24 cellular contexts compared by ENCODE assay signal in the genomic region with DNA sequence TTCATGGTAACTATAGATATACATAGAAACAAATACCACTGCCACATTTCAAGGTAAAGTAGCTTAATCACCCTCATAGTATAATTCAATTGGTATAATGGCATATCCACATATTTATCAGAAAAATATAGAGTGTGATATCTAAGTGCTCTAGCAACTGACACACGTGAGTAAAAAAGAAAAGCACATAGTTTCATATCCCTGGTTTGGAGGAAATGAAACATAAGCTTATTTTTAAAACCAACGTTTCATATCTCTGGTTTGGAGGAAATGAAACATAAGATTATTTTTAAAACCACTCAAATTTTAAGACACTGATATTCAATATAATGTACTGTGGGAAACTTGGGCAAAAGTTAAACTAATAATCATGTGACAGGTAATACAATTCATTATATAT. TPM values are rescaled to one million over a fixed set of nuclear protein-coding genes. Genes with fewer than 3 reads are reported as not detected.
A peak's percentile ranks its signal among the peaks of the same experiment; 100 is the strongest.
DNase-seq lines count a peak whose midpoint lies in the region; ATAC-seq and TF ChIP-seq lines count a peak whose summit lies in the region.
"Had no signal": no experiment of that assay in that cellular context is flagged by ENCODE, and none has a peak within 500 bp of the region (broad histone marks: within the 10 kb centered on the region; RNA-seq: fewer than 3 reads in every experiment).

No MANE protein-coding gene starts in this region.

- peaks cover 15% of the 10 kb centered on the region for H3K4me1 Mint-ChIP-seq in memory B cell

- TF ChIP-seq POLR2A in thyroid gland (IDR thresholded peaks at IDR 0.05) = no peak
- TF ChIP-seq POLR2A in body of pancreas (IDR thresholded peaks at IDR 0.05) = no peak

- no peak overlapping the region for H3K27ac Mint-ChIP-seq in memory B cell
- H3K27ac Mint-ChIP-seq: activated CD8-positive, alpha-beta T cell treated with anti-CD3 and anti-CD28 coated beads for 36 hours; activated T-cell treated with anti-CD3 and anti-CD28 coated beads, Interleukin-2, amount 50 U/mL, for 72 hours; effector memory CD8-positive, alpha-beta T cell had no signal

- H3K4me3 Mint-ChIP-seq in memory B cell = peak overlapping the region; percentile 5
- H3K4me3 Mint-ChIP-seq: activated CD8-positive, alpha-beta T cell treated with anti-CD3 and anti-CD28 coated beads for 36 hours; activated T-cell treated with anti-CD3 and anti-CD28 coated beads, Interleukin-2, amount 50 U/mL, for 72 hours; effector memory CD8-positive, alpha-beta T cell had no signal

- 52 to 58% methylated on average over 2 of the region's 2 CpGs for WGBS in thyroid gland, 2 donors
- WGBS in body of pancreas, 2 donors = 31 to 33% methylated on average over 2 of the region's 2 CpGs

- DNase-seq in memory B cell (ENCODE audit: low spot score in 2 of 2) (no peak), HCEC 1CT (no peak), thyroid gland (no peak), body of pancreas (no peak)
- DNase-seq in activated naive CD4-positive, alpha-beta T cell treated with Interleukin-2 at 50 U/mL for 16 hours = no peak
- DNase-seq: activated CD8-positive, alpha-beta T cell treated with anti-CD3 and anti-CD28 coated beads for 36 hours; activated T-cell treated with anti-CD3 and anti-CD28 coated beads, Interleukin-2, amount 50 U/mL, for 72 hours; central memory CD4-positive, alpha-beta T cell; DMS79 treated with DMSO at 0.1 percent for 48 hours; effector memory CD8-positive, alpha-beta T cell; GOT3; KBM-7; mucosa of descending colon; NCI-H1694; NCI-H446 treated with DMSO at 0.1 percent for 48 hours; PC-3; sigmoid colon; stimulated activated CD4-positive, alpha-beta T cell treated with anti-CD3 and anti-CD28 coated beads, Interleukin-2, amount 100 ng/mL, for 24 hours; testis had no signal

- peaks cover 3% of the 10 kb centered on the region for H3K36me3 Mint-ChIP-seq in memory B cell

- no peaks in the 10 kb centered on the region for H3K27me3 Mint-ChIP-seq in memory B cell

- H3K36me3 ChIP-seq in thyroid gland (no peaks in the 10 kb centered on the region), body of pancreas (replicated peaks in 1 of 2; ENCODE audit: insufficient read depth in 1 of 2, low read depth in 2 of 2) (no peaks in the 10 kb centered on the region)
- H3K36me3 ChIP-seq: sigmoid colon had no signal

- no peaks in the 10 kb centered on the region for H3K4me1 ChIP-seq in thyroid gland
- H3K4me1 ChIP-seq in body of pancreas = no peaks in the 10 kb centered on the region
- H3K4me1 ChIP-seq: sigmoid colon, testis had no signal

- ATAC-seq in GM18517 (IDR thresholded peaks at IDR 0.05; ENCODE audit: unreplicated experiment) (peak; percentile 59), GM21576 (IDR thresholded peaks at IDR 0.05; ENCODE audit: unreplicated experiment) (peak; percentile 96), HG03520 (IDR thresholded peaks at IDR 0.05; ENCODE audit: unreplicated experiment) (peak; percentile 73), memory B cell (ENCODE audit: low read depth) (peak; percentile 83), body of pancreas (no peak)
- ATAC-seq: activated CD8-positive, alpha-beta T cell treated with anti-CD3 and anti-CD28 coated beads for 36 hours; activated T-cell treated with anti-CD3 and anti-CD28 coated beads, Interleukin-2, amount 50 U/mL, for 72 hours; effector memory CD8-positive, alpha-beta T cell; mucosa of descending colon; PC-3; SK-N-SH treated with all-trans-retinoic acid at 6 μM for 48 hours had no signal

- H3K27ac ChIP-seq in thyroid gland (no peak overlapping the region), body of pancreas (no peak overlapping the region)
- H3K27ac ChIP-seq: sigmoid colon, testis had no signal

- no peaks in the 10 kb centered on the region for H3K27me3 ChIP-seq in thyroid gland
- no peaks in the 10 kb centered on the region for H3K27me3 ChIP-seq in body of pancreas
- H3K27me3 ChIP-seq: sigmoid colon, testis had no signal

- no peak overlapping the region for H3K4me3 ChIP-seq in thyroid gland (replicated peaks in 1 of 3)
- no peak overlapping the region for H3K4me3 ChIP-seq in body of pancreas
- H3K4me3 ChIP-seq: mucosa of descending colon, sigmoid colon, testis had no signal

- intact Hi-C loops in thyroid gland (cut with DNase I) = no loop called here
- intact Hi-C loops in body of pancreas (cut with DNase I) = no loop called here

- H3K9me3 ChIP-seq in thyroid gland = no peaks in the 10 kb centered on the region
- H3K9me3 ChIP-seq in body of pancreas = peaks cover 0 to 4% (median 0%) of the 10 kb centered on the region in 3 donors
- H3K9me3 ChIP-seq: sigmoid colon, testis had no signal

- H3K9me3 Mint-ChIP-seq in memory B cell = peaks cover 4% of the 10 kb centered on the region
- H3K9me3 Mint-ChIP-seq: effector memory CD8-positive, alpha-beta T cell had no signal

- TF ChIP-seq CTCF in thyroid gland (IDR thresholded peaks at IDR 0.05) = no peak
- TF ChIP-seq CTCF in body of pancreas (IDR thresholded peaks at IDR 0.05) = no peak

RNA-seq across cellular contexts. Expression of a gene that starts 2.1 kb away (rescaled TPM):
- not detected for total RNA-seq in thyroid gland
- not detected for total RNA-seq in body of pancreas
- total RNA-seq: activated CD8-positive, alpha-beta T cell treated with anti-CD3 and anti-CD28 coated beads for 36 hours; mucosa of descending colon; omental fat pad; PC-3; sigmoid colon; testis had no signal

RNA-seq across cellular contexts. Expression of a gene that starts 24.0 kb away (rescaled TPM):
- total RNA-seq in thyroid gland = not detected
- not detected for total RNA-seq in body of pancreas
- total RNA-seq: activated CD8-positive, alpha-beta T cell treated with anti-CD3 and anti-CD28 coated beads for 36 hours; activated T-cell treated with anti-CD3 and anti-CD28 coated beads, Interleukin-2, amount 50 U/mL, for 72 hours; mucosa of descending colon; omental fat pad; PC-3; sigmoid colon had no signal

RNA-seq across cellular contexts. Expression of a gene that starts 24.3 kb away (rescaled TPM):
- total RNA-seq in thyroid gland (not detected), body of pancreas (not detected)
- total RNA-seq: activated CD8-positive, alpha-beta T cell treated with anti-CD3 and anti-CD28 coated beads for 36 hours; activated T-cell treated with anti-CD3 and anti-CD28 coated beads, Interleukin-2, amount 50 U/mL, for 72 hours; mucosa of descending colon; omental fat pad; PC-3; sigmoid colon; testis had no signal

RNA-seq across cellular contexts. Expression of a gene that starts 41.8 kb away (rescaled TPM):
- total RNA-seq in thyroid gland = not detected
- not detected for total RNA-seq in body of pancreas
- total RNA-seq: activated CD8-positive, alpha-beta T cell treated with anti-CD3 and anti-CD28 coated beads for 36 hours; activated T-cell treated with anti-CD3 and anti-CD28 coated beads, Interleukin-2, amount 50 U/mL, for 72 hours; mucosa of descending colon; omental fat pad; PC-3; sigmoid colon; testis had no signal
